14 cellular contexts compared by ENCODE assay signal in genomic region chr18:8960740-8961657, GRCh38.
DNase-seq lines count a peak whose midpoint lies in the region; ATAC-seq and TF ChIP-seq lines count a peak whose summit lies in the region.
"Had no signal": no experiment of that assay in that cellular context is flagged by ENCODE, and none has a peak within 500 bp of the region (broad histone marks: within the 10 kb centered on the region; RNA-seq: fewer than 3 reads in every experiment).

No MANE protein-coding gene starts in this region.

- TF ChIP-seq CTCF in AG10803 (conservative IDR thresholded peaks at IDR 0.05; ENCODE audit: low read length), result no peak
- no peak for TF ChIP-seq CTCF in liver (IDR thresholded peaks at IDR 0.05; ENCODE audit: low read depth, low read length, missing input control)
- no peak for TF ChIP-seq CTCF in type B pancreatic cell (conservative IDR thresholded peaks at IDR 0.05)

- peaks cover 2 to 5% of the 10 kb centered on the region in 2 donors for H3K27me3 Mint-ChIP-seq in CD4-positive, alpha-beta memory T cell
- no peaks in the 10 kb centered on the region for H3K27me3 Mint-ChIP-seq in type B pancreatic cell
- H3K27me3 Mint-ChIP-seq: activated CD4-positive, alpha-beta memory T cell treated with anti-CD3 and anti-CD28 coated beads for 36 hours; activated naive CD8-positive, alpha-beta T cell had no signal

- H3K9ac ChIP-seq in liver (ENCODE audit: low read depth in 1 of 2, low read length in 2 of 2), result no peak overlapping the region

- DNase-seq in AG10803 (ENCODE audit: low read depth), result peak; percentile 74
- peak; percentile 89 for DNase-seq in NCI-H69 (lab: John Stamatoyannopoulos, UW)
- peak; percentile 43 for DNase-seq in dedifferentiated amniotic fluid mesenchymal stem cell (ENCODE audit: extremely low spot score)
- DNase-seq in sciatic nerve (ENCODE audit: low spot score), result no peak
- DNase-seq in ecto neural progenitor cell (ENCODE audit: low spot score), result no peak
- DNase-seq in CD4-positive, alpha-beta memory T cell, result no peak
- DNase-seq in type B pancreatic cell (ENCODE audit: extremely low spot score, unreplicated experiment), result no peak
- DNase-seq: activated CD4-positive, alpha-beta memory T cell treated with anti-CD3 and anti-CD28 coated beads for 36 hours; NCI-H1694 treated with DMSO at 0.1 percent for 48 hours; T-cell; uterus had no signal

- CTCF ChIA-PET in CD4-positive, alpha-beta memory T cell (lab: Charles Lee; ENCODE audit: partially characterized antibody), result no interaction called here

- H3K4me1 Mint-ChIP-seq in CD4-positive, alpha-beta memory T cell, result no peaks in the 10 kb centered on the region
- peaks cover 17% of the 10 kb centered on the region for H3K4me1 Mint-ChIP-seq in type B pancreatic cell (ENCODE audit: unreplicated experiment)
- H3K4me1 Mint-ChIP-seq: T-cell had no signal

- no peak for ATAC-seq in sciatic nerve
- ATAC-seq: T-cell had no signal

- H3K27ac Mint-ChIP-seq in CD4-positive, alpha-beta memory T cell, result no peak overlapping the region
- no peak overlapping the region for H3K27ac Mint-ChIP-seq in type B pancreatic cell
- H3K27ac Mint-ChIP-seq: activated CD4-positive, alpha-beta memory T cell treated with anti-CD3 and anti-CD28 coated beads for 36 hours; activated naive CD8-positive, alpha-beta T cell; T-cell had no signal

- no peak overlapping the region for H3K4me3 ChIP-seq in AG10803 (ENCODE audit: low read length)
- H3K4me3 ChIP-seq in liver (ENCODE audit: low read depth in 1 of 3, low read length in 3 of 3), result no peak overlapping the region
- H3K4me3 ChIP-seq in CD4-positive, alpha-beta memory T cell (ENCODE audit: low read length in 2 of 2), result no peak overlapping the region
- H3K4me3 ChIP-seq: skin epidermis, uterus had no signal

- WGBS in liver, result 41% methylated on average over 10 of the region's 10 CpGs

- peaks cover 10 to 25% (median 22%) of the 10 kb centered on the region in 4 donors for H3K4me1 ChIP-seq in liver (ENCODE audit: control insufficient read depth in 4 of 4, insufficient read depth in 4 of 4, low read length in 3 of 4)
- H3K4me1 ChIP-seq in CD4-positive, alpha-beta memory T cell (ENCODE audit: insufficient read depth, low read length), result no peaks in the 10 kb centered on the region
- H3K4me1 ChIP-seq: uterus had no signal

- no peaks in the 10 kb centered on the region for H3K36me3 ChIP-seq in liver (ENCODE audit: control insufficient read depth in 4 of 4, insufficient read depth in 3 of 4, low read depth in 1 of 4, low read length in 3 of 4)
- H3K36me3 ChIP-seq in CD4-positive, alpha-beta memory T cell (ENCODE audit: insufficient read depth, low read length), result no peaks in the 10 kb centered on the region
- H3K36me3 ChIP-seq: uterus had no signal

- POLR2A ChIA-PET in CD4-positive, alpha-beta memory T cell (lab: Charles Lee; ENCODE audit: partially characterized antibody), result no interaction called here

- H3K27ac ChIP-seq in liver (ENCODE audit: low read depth in 1 of 2, low read length in 2 of 2), result peak overlapping the region; percentile 55 to 69
- H3K27ac ChIP-seq in CD4-positive, alpha-beta memory T cell (ENCODE audit: low read depth, low read length), result no peak overlapping the region
- H3K27ac ChIP-seq: uterus had no signal

- peak in 1 of 2 donors; percentile 33 for TF ChIP-seq RAD21 in liver (IDR thresholded peaks at IDR 0.05)

- no peak overlapping the region for H3K4me3 Mint-ChIP-seq in CD4-positive, alpha-beta memory T cell
- no peak overlapping the region for H3K4me3 Mint-ChIP-seq in type B pancreatic cell
- H3K4me3 Mint-ChIP-seq: activated CD4-positive, alpha-beta memory T cell treated with anti-CD3 and anti-CD28 coated beads for 36 hours; activated naive CD8-positive, alpha-beta T cell; T-cell had no signal

- no peaks in the 10 kb centered on the region for H3K9me3 ChIP-seq in liver (ENCODE audit: control insufficient read depth in 4 of 4, low read length in 3 of 4)
- H3K9me3 ChIP-seq in CD4-positive, alpha-beta memory T cell (ENCODE audit: control insufficient read depth in 1 of 2, low read length in 2 of 2), result no peaks in the 10 kb centered on the region
- H3K9me3 ChIP-seq: uterus had no signal

- no peaks in the 10 kb centered on the region for H3K36me3 Mint-ChIP-seq in CD4-positive, alpha-beta memory T cell
- no peaks in the 10 kb centered on the region for H3K36me3 Mint-ChIP-seq in type B pancreatic cell
- H3K36me3 Mint-ChIP-seq: activated CD4-positive, alpha-beta memory T cell treated with anti-CD3 and anti-CD28 coated beads for 36 hours; activated naive CD8-positive, alpha-beta T cell; T-cell had no signal

- intact Hi-C loops in sciatic nerve (cut with DNase I), result no loop called here
- intact Hi-C loops in CD4-positive, alpha-beta memory T cell (cut with micrococcal nuclease), result no loop called here

- no peaks in the 10 kb centered on the region for H3K9me3 Mint-ChIP-seq in CD4-positive, alpha-beta memory T cell
- no peaks in the 10 kb centered on the region for H3K9me3 Mint-ChIP-seq in type B pancreatic cell
- H3K9me3 Mint-ChIP-seq: activated CD4-positive, alpha-beta memory T cell treated with anti-CD3 and anti-CD28 coated beads for 36 hours; T-cell had no signal

- no peaks in the 10 kb centered on the region for H3K27me3 ChIP-seq in liver (ENCODE audit: control insufficient read depth in 4 of 4, insufficient read depth in 4 of 4, low read length in 3 of 4)
- no peaks in the 10 kb centered on the region for H3K27me3 ChIP-seq in CD4-positive, alpha-beta memory T cell (ENCODE audit: insufficient read depth, low read length)
- H3K27me3 ChIP-seq: uterus had no signal

TF ChIP-seq in liver, 16 proteins besides CTCF, POLR2A, EP300 and RAD21:
- TF ChIP-seq ATF3 (IDR thresholded peaks at IDR 0.05) (no peak), EGR1 (IDR thresholded peaks at IDR 0.05; ENCODE audit: low read depth in 2 of 2) (peak in 1 of 2 donors; percentile 22), RXRA (IDR thresholded peaks at IDR 0.05) (peak; percentile 51 to 75), JUND (IDR thresholded peaks at IDR 0.05) (peak; percentile 75 to 79), SP1 (IDR thresholded peaks at IDR 0.05) (peak; percentile 94), MAX (IDR thresholded peaks at IDR 0.05) (no peak), ZBTB33 (IDR thresholded peaks at IDR 0.05) (peak; percentile 45), FOXA2 (IDR thresholded peaks at IDR 0.05) (no peak), HNF4G (IDR thresholded peaks at IDR 0.05) (peak; percentile 88), TAF1 (conservative IDR thresholded peaks at IDR 0.05) (no peak), GABPA (IDR thresholded peaks at IDR 0.05 in 1 of 2, conservative IDR thresholded peaks at IDR 0.05 in 1 of 2) (no peak), NR2F2 (IDR thresholded peaks at IDR 0.05) (peak; percentile 12), HNF4A (conservative IDR thresholded peaks at IDR 0.05) (peak; percentile 91 to 93), YY1 (IDR thresholded peaks at IDR 0.05) (peak; percentile 20), FOXA1 (IDR thresholded peaks at IDR 0.05) (peak; percentile 13)
- TF ChIP-seq, protein P1, sequence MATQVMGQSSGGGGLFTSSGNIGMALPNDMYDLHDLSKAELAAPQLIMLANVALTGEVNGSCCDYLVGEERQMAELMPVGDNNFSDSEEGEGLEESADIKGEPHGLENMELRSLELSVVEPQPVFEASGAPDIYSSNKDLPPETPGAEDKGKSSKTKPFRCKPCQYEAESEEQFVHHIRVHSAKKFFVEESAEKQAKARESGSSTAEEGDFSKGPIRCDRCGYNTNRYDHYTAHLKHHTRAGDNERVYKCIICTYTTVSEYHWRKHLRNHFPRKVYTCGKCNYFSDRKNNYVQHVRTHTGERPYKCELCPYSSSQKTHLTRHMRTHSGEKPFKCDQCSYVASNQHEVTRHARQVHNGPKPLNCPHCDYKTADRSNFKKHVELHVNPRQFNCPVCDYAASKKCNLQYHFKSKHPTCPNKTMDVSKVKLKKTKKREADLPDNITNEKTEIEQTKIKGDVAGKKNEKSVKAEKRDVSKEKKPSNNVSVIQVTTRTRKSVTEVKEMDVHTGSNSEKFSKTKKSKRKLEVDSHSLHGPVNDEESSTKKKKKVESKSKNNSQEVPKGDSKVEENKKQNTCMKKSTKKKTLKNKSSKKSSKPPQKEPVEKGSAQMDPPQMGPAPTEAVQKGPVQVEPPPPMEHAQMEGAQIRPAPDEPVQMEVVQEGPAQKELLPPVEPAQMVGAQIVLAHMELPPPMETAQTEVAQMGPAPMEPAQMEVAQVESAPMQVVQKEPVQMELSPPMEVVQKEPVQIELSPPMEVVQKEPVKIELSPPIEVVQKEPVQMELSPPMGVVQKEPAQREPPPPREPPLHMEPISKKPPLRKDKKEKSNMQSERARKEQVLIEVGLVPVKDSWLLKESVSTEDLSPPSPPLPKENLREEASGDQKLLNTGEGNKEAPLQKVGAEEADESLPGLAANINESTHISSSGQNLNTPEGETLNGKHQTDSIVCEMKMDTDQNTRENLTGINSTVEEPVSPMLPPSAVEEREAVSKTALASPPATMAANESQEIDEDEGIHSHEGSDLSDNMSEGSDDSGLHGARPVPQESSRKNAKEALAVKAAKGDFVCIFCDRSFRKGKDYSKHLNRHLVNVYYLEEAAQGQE (IDR thresholded peaks at IDR 0.05), result peak; percentile 52

Comparison
In these comparisons a context has a peak if more than half of its experiments do, and no peak if none do; other contexts are left out.
1. DNase-seq: peak in AG10803 (single experiment), NCI-H69 (single experiment) and dedifferentiated amniotic fluid mesenchymal stem cell (single experiment); none in sciatic nerve (single experiment), ecto neural progenitor cell (single experiment), CD4-positive, alpha-beta memory T cell (0 of 5) and type B pancreatic cell (single experiment).